Comparison of ENCODE assay signal across 8 cellular contexts in the genomic region with DNA sequence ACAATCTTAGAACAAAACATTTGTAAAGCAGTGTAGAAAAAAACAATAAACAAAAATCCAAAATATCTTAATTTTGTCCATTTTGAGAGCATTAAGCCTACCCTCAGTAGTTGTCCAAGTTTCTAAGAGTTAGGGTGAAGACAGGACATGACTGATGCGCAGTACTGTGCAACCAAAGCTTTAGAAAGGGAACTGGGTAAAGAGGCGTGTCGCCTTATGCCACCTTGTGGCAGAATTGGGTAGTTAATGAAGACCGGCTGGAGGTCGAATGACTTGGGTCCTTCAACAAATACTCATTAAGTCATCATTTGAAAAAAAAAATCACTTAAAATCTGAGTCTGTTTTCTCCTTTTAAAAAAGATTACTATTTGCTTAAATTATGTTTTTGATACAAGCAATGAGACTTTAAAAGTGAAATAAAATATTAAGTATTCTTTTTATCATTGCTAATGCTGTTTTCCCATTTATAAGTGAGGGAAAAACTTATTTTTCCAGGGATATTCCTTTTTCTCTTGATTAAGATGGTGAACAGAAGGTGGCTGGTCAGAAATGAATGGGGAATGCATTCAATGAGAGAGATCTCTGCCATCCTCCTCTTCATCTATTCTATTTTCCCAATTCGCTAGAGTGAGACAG. TPM values are rescaled to one million over a fixed set of nuclear protein-coding genes. Genes with fewer than 3 reads are reported as not detected.
DNase-seq lines count a peak whose midpoint lies in the region; TF ChIP-seq lines count a peak whose summit lies in the region.

No MANE protein-coding gene starts in this region.

- no peak for TF ChIP-seq EP300 in ovary (IDR thresholded peaks at IDR 0.05)

- peaks cover 9% of the 10 kb centered on the region for H3F3A ChIP-seq in GM23248 (ENCODE audit: insufficient read depth)

- peaks cover 9% of the 10 kb centered on the region; the same call in 1 of the 2 replicates for H3K4me1 ChIP-seq in GM23248 (ENCODE audit: insufficient read depth)
- no peaks in the 10 kb centered on the region for H3K4me1 ChIP-seq in ovary (ENCODE audit: insufficient read depth)

- peak; percentile 84 for DNase-seq in ELR (ENCODE audit: low read depth)
- DNase-seq in GM23248 = peak; percentile 82
- peak; percentile 76 for DNase-seq in RPMI8226
- peak; percentile 58 for DNase-seq in activated T-helper 1 cell treated with anti-CD3 and anti-CD28 coated beads, Interleukin-12 subunit alpha, Interleukin-12 subunit beta, Interleukin-2, Interleukin-4 antibody, amounts not matched to agents 30 ng/mL and 10 ng/mL and 1 ng/mL, durations not matched to agents 14 hours and 24 hours and 36 hours (ENCODE audit: low spot score)
- DNase-seq in fibroblast of villous mesenchyme (ENCODE audit: low read depth) = peak; percentile 80
- DNase-seq in ovary = peak; percentile 51 to 76 (median 64)
- DNase-seq in type B pancreatic cell (ENCODE audit: extremely low spot score, unreplicated experiment) = peak; percentile 69

- H3K27ac ChIP-seq in GM23248 (no peak overlapping the region), ovary (no peak overlapping the region)

- in situ Hi-C loops in GM23248 (cut with MboI) = no loop called here

- H3K9me3 ChIP-seq in GM23248 (ENCODE audit: low read depth) (no peaks in the 10 kb centered on the region), ovary (no peaks in the 10 kb centered on the region)

- H3K9me2 ChIP-seq in GM23248 (ENCODE audit: insufficient read depth) = no peaks in the 10 kb centered on the region

- no peaks in the 10 kb centered on the region for H3K27me3 ChIP-seq in GM23248 (replicated peaks; ENCODE audit: insufficient read depth)
- no peaks in the 10 kb centered on the region for H3K27me3 ChIP-seq in ovary

- H3K4me3 Mint-ChIP-seq in activated T-helper 1 cell treated with anti-CD3 and anti-CD28 coated beads, Interleukin-12 subunit alpha, Interleukin-12 subunit beta, Interleukin-2, Interleukin-4 antibody, amounts not matched to agents 30 ng/mL and 10 ng/mL and 1 ng/mL, durations not matched to agents 14 hours and 24 hours and 36 hours = no peak overlapping the region
- peak overlapping the region; percentile 28 for H3K4me3 Mint-ChIP-seq in type B pancreatic cell

- H2AFZ ChIP-seq in GM23248 = no peak overlapping the region

- peaks cover 3% of the 10 kb centered on the region for H3K36me3 Mint-ChIP-seq in activated T-helper 1 cell treated with anti-CD3 and anti-CD28 coated beads, Interleukin-12 subunit alpha, Interleukin-12 subunit beta, Interleukin-2, Interleukin-4 antibody, amounts not matched to agents 30 ng/mL and 10 ng/mL and 1 ng/mL, durations not matched to agents 14 hours and 24 hours and 36 hours (ENCODE audit: low read depth)
- H3K36me3 Mint-ChIP-seq in type B pancreatic cell = no peaks in the 10 kb centered on the region

- peaks cover 12% of the 10 kb centered on the region for H3K27me3 Mint-ChIP-seq in activated T-helper 1 cell treated with anti-CD3 and anti-CD28 coated beads, Interleukin-12 subunit alpha, Interleukin-12 subunit beta, Interleukin-2, Interleukin-4 antibody, amounts not matched to agents 30 ng/mL and 10 ng/mL and 1 ng/mL, durations not matched to agents 14 hours and 24 hours and 36 hours (ENCODE audit: insufficient read depth)
- no peaks in the 10 kb centered on the region for H3K27me3 Mint-ChIP-seq in type B pancreatic cell

- peak; percentile 79 for TF ChIP-seq CTCF in LNCAP (IDR thresholded peaks at IDR 0.05)
- peak; percentile 79 for TF ChIP-seq CTCF in fibroblast of villous mesenchyme (IDR thresholded peaks at IDR 0.05; ENCODE audit: insufficient read depth, low read depth, low read length)
- TF ChIP-seq CTCF in ovary (IDR thresholded peaks at IDR 0.05) = peak; percentile 62 to 79 (median 67)
- peak; percentile 90 for TF ChIP-seq CTCF in type B pancreatic cell (conservative IDR thresholded peaks at IDR 0.05)

- 18 to 19% methylated on average over 6 of the region's 6 CpGs for whole genome bisulfite sequencing in GM23248 (ENCODE audit: low coverage in 1 of 2, low lambda C conversion rate in 2 of 2, missing lambda C conversion rate in 2 of 2), 2 experiments
- 17 to 19% (median 19%) methylated on average over 6 of the region's 6 CpGs for WGBS in ovary, 3 donors

- H3K9me3 Mint-ChIP-seq in activated T-helper 1 cell treated with anti-CD3 and anti-CD28 coated beads, Interleukin-12 subunit alpha, Interleukin-12 subunit beta, Interleukin-2, Interleukin-4 antibody, amounts not matched to agents 30 ng/mL and 10 ng/mL and 1 ng/mL, durations not matched to agents 14 hours and 24 hours and 36 hours = no peaks in the 10 kb centered on the region
- no peaks in the 10 kb centered on the region for H3K9me3 Mint-ChIP-seq in type B pancreatic cell

- no peak overlapping the region for H3K9ac ChIP-seq in GM23248

- H3K79me2 ChIP-seq in GM23248 (ENCODE audit: insufficient read depth) = peaks cover 13% of the 10 kb centered on the region

- H3K4me3 ChIP-seq in GM23248 (no peak overlapping the region), fibroblast of villous mesenchyme (ENCODE audit: low read depth, low read length) (no peak overlapping the region), ovary (no peak overlapping the region)

- H3K4me1 Mint-ChIP-seq in activated T-helper 1 cell treated with anti-CD3 and anti-CD28 coated beads, Interleukin-12 subunit alpha, Interleukin-12 subunit beta, Interleukin-2, Interleukin-4 antibody, amounts not matched to agents 30 ng/mL and 10 ng/mL and 1 ng/mL, durations not matched to agents 14 hours and 24 hours and 36 hours (ENCODE audit: low read depth) = peaks cover 23% of the 10 kb centered on the region
- H3K4me1 Mint-ChIP-seq in type B pancreatic cell (ENCODE audit: unreplicated experiment) = peaks cover 11% of the 10 kb centered on the region

- H3K36me3 ChIP-seq in GM23248 (ENCODE audit: low read depth) (no peaks in the 10 kb centered on the region), ovary (no peaks in the 10 kb centered on the region)

- intact Hi-C loops in activated T-helper 1 cell treated with anti-CD3 and anti-CD28 coated beads, Interleukin-12 subunit alpha, Interleukin-12 subunit beta, Interleukin-2, Interleukin-4 antibody, amounts not matched to agents 30 ng/mL and 10 ng/mL and 1 ng/mL, durations not matched to agents 14 hours and 24 hours and 36 hours (cut with micrococcal nuclease) = loop anchor here (1.0 to 10.0 kb wide), 6 partner anchors 33 to 1435 kb away; a partner anchor contains a TSS
- intact Hi-C loops in ovary (cut with DNase I) = loop anchor here (1.0 to 5.0 kb wide), 4 partner anchors 71 to 133 kb away; a partner anchor contains a TSS

- no peak for TF ChIP-seq POLR2A in ovary (IDR thresholded peaks at IDR 0.05)

- H3K27ac Mint-ChIP-seq in activated T-helper 1 cell treated with anti-CD3 and anti-CD28 coated beads, Interleukin-12 subunit alpha, Interleukin-12 subunit beta, Interleukin-2, Interleukin-4 antibody, amounts not matched to agents 30 ng/mL and 10 ng/mL and 1 ng/mL, durations not matched to agents 14 hours and 24 hours and 36 hours = no peak overlapping the region
- no peak overlapping the region for H3K27ac Mint-ChIP-seq in type B pancreatic cell

- H3K4me2 ChIP-seq in GM23248 (ENCODE audit: unreplicated experiment) = no peak overlapping the region

- no peaks in the 10 kb centered on the region for H4K20me1 ChIP-seq in GM23248 (ENCODE audit: insufficient read depth)

RNA-seq across cellular contexts. Expression of a gene that starts 3.5 kb away (rescaled TPM):
- 23.9 and 26.3 TPM in 2 replicates for total RNA-seq in GM23248 (2014; rRNA removed; shearing (Covaris generic))
- polyA plus RNA-seq in GM23248 (2016; fragmentation: Nextera tagmentation; extraction: Ambion mirVana) (29.5 and 34.3 TPM in 2 replicates), ovary (10 to 100 TPM; 16.3 to 45.8 TPM)
- total RNA-seq in activated T-helper 1 cell treated with anti-CD3 and anti-CD28 coated beads, Interleukin-12 subunit alpha, Interleukin-12 subunit beta, Interleukin-2, Interleukin-4 antibody, amounts not matched to agents 30 ng/mL and 10 ng/mL and 1 ng/mL, durations not matched to agents 14 hours and 24 hours and 36 hours = 39.3 and 45.9 TPM in 2 replicates
- total RNA-seq in fibroblast of villous mesenchyme (20.9 and 22.9 TPM in 2 replicates), ovary (10 to 100 TPM; 12.8 to 39.1 (median 33.6) TPM), type B pancreatic cell (ENCODE audit: low replicate concordance) (39.5 and 52.2 TPM in 2 replicates)
